Comparison of ENCODE assay signal across 1 cellular context in the genomic region with DNA sequence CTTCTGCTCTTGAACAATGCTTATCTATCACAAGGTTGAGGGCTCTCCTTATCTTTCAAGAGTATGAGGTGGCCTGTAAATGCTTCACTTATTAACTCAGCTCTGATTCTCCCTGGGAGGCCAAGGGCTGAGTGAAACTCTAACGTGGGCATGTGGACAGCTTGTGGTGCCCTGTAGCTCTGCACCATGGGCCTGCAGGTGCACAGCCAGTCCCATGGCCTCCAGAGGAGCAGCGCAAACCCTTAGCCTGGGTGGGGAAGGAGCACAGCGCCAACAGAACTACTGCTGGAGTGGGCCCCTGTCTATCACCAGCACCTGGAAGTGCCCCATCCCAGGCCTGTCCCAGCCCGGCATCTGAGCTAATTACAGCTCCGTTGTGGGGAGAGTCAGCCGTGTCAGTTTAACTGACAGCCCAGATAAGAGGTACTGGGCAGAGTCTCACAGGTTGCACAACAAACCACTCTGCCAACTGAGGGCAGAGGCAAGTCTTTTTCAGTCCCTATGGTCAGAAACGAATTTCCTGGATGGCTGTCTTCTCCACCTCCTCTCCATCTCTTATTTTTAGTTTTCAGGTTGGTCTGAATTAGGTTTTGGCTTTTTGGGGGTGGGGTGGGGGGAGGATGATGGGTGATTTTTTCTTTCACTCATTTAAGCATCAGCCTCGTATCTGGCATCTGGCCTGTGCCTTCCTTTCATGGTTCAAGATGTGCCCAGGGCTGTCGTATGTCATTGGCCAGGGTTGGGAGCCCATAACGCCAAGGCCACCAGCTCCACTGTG.
TF ChIP-seq lines count a peak whose summit lies in the region.

No MANE protein-coding gene starts in this region.

TF ChIP-seq in GM12878, 131 proteins besides CTCF, POLR2A, EP300 and RAD21 (continued from another document):
- TF ChIP-seq, protein P1, sequence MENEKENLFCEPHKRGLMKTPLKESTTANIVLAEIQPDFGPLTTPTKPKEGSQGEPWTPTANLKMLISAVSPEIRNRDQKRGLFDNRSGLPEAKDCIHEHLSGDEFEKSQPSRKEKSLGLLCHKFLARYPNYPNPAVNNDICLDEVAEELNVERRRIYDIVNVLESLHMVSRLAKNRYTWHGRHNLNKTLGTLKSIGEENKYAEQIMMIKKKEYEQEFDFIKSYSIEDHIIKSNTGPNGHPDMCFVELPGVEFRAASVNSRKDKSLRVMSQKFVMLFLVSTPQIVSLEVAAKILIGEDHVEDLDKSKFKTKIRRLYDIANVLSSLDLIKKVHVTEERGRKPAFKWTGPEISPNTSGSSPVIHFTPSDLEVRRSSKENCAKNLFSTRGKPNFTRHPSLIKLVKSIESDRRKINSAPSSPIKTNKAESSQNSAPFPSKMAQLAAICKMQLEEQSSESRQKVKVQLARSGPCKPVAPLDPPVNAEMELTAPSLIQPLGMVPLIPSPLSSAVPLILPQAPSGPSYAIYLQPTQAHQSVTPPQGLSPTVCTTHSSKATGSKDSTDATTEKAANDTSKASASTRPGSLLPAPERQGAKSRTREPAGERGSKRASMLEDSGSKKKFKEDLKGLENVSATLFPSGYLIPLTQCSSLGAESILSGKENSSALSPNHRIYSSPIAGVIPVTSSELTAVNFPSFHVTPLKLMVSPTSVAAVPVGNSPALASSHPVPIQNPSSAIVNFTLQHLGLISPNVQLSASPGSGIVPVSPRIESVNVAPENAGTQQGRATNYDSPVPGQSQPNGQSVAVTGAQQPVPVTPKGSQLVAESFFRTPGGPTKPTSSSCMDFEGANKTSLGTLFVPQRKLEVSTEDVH (IDR thresholded peaks at IDR 0.05; ENCODE audit: low read depth, partially characterized antibody), result no peak
- TF ChIP-seq BCL11A (IDR thresholded peaks at IDR 0.05; ENCODE audit: low read depth, low read length) (no peak), MTA2 (IDR thresholded peaks at IDR 0.05; ENCODE audit: low read depth) (0 out of 2 replicates have a peak, but pooled peaks have one; percentile 20), GATAD2B (conservative IDR thresholded peaks at IDR 0.05; ENCODE audit: low read depth) (0 out of 2 replicates have a peak, but pooled peaks have one; percentile 13), TAF1 (IDR thresholded peaks at IDR 0.05; ENCODE audit: borderline replicate concordance, low read depth, low read length) (no peak), BHLHE40 (IDR thresholded peaks at IDR 0.05; ENCODE audit: borderline replicate concordance in 1 of 2, low read depth in 2 of 2, low read length in 1 of 2) (peak in 1 of 2 experiments; percentile 32; a peak in 1 of 4 replicates), NR2C2 (IDR thresholded peaks at IDR 0.05; ENCODE audit: borderline replicate concordance, control insufficient read depth, insufficient read length, low read depth) (no peak), DPF2 (IDR thresholded peaks at IDR 0.05) (0 out of 2 replicates have a peak, but pooled peaks have one; percentile 26), ATF7 (IDR thresholded peaks at IDR 0.05; ENCODE audit: low read depth) (no peak), HDAC6 (IDR thresholded peaks at IDR 0.05; ENCODE audit: unreplicated experiment) (no peak), WRNIP1 (IDR thresholded peaks at IDR 0.05; ENCODE audit: borderline replicate concordance, low read depth, low read length) (no peak), IKZF1 (conservative IDR thresholded peaks at IDR 0.05) (0 out of 2 replicates have a peak, but pooled peaks have one; percentile 32), EED (IDR thresholded peaks at IDR 0.05; ENCODE audit: low read depth) (no peak), ZNF622 (IDR thresholded peaks at IDR 0.05) (no peak)
- TF ChIP-seq, protein P2, sequence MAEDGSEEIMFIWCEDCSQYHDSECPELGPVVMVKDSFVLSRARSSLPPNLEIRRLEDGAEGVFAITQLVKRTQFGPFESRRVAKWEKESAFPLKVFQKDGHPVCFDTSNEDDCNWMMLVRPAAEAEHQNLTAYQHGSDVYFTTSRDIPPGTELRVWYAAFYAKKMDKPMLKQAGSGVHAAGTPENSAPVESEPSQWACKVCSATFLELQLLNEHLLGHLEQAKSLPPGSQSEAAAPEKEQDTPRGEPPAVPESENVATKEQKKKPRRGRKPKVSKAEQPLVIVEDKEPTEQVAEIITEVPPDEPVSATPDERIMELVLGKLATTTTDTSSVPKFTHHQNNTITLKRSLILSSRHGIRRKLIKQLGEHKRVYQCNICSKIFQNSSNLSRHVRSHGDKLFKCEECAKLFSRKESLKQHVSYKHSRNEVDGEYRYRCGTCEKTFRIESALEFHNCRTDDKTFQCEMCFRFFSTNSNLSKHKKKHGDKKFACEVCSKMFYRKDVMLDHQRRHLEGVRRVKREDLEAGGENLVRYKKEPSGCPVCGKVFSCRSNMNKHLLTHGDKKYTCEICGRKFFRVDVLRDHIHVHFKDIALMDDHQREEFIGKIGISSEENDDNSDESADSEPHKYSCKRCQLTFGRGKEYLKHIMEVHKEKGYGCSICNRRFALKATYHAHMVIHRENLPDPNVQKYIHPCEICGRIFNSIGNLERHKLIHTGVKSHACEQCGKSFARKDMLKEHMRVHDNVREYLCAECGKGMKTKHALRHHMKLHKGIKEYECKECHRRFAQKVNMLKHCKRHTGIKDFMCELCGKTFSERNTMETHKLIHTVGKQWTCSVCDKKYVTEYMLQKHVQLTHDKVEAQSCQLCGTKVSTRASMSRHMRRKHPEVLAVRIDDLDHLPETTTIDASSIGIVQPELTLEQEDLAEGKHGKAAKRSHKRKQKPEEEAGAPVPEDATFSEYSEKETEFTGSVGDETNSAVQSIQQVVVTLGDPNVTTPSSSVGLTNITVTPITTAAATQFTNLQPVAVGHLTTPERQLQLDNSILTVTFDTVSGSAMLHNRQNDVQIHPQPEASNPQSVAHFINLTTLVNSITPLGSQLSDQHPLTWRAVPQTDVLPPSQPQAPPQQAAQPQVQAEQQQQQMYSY (CRISPR knock-in tag; IDR thresholded peaks at IDR 0.05), result no peak
- TF ChIP-seq, protein P3, sequence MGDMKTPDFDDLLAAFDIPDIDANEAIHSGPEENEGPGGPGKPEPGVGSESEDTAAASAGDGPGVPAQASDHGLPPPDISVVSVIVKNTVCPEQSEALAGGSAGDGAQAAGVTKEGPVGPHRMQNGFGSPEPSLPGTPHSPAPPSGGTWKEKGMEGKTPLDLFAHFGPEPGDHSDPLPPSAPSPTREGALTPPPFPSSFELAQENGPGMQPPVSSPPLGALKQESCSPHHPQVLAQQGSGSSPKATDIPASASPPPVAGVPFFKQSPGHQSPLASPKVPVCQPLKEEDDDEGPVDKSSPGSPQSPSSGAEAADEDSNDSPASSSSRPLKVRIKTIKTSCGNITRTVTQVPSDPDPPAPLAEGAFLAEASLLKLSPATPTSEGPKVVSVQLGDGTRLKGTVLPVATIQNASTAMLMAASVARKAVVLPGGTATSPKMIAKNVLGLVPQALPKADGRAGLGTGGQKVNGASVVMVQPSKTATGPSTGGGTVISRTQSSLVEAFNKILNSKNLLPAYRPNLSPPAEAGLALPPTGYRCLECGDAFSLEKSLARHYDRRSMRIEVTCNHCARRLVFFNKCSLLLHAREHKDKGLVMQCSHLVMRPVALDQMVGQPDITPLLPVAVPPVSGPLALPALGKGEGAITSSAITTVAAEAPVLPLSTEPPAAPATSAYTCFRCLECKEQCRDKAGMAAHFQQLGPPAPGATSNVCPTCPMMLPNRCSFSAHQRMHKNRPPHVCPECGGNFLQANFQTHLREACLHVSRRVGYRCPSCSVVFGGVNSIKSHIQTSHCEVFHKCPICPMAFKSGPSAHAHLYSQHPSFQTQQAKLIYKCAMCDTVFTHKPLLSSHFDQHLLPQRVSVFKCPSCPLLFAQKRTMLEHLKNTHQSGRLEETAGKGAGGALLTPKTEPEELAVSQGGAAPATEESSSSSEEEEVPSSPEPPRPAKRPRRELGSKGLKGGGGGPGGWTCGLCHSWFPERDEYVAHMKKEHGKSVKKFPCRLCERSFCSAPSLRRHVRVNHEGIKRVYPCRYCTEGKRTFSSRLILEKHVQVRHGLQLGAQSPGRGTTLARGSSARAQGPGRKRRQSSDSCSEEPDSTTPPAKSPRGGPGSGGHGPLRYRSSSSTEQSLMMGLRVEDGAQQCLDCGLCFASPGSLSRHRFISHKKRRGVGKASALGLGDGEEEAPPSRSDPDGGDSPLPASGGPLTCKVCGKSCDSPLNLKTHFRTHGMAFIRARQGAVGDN (IDR thresholded peaks at IDR 0.05), result peak; percentile 56; the same call in 1 of the 2 replicates
- TF ChIP-seq, protein P4, sequence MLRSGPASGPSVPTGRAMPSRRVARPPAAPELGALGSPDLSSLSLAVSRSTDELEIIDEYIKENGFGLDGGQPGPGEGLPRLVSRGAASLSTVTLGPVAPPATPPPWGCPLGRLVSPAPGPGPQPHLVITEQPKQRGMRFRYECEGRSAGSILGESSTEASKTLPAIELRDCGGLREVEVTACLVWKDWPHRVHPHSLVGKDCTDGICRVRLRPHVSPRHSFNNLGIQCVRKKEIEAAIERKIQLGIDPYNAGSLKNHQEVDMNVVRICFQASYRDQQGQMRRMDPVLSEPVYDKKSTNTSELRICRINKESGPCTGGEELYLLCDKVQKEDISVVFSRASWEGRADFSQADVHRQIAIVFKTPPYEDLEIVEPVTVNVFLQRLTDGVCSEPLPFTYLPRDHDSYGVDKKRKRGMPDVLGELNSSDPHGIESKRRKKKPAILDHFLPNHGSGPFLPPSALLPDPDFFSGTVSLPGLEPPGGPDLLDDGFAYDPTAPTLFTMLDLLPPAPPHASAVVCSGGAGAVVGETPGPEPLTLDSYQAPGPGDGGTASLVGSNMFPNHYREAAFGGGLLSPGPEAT (IDR thresholded peaks at IDR 0.05; ENCODE audit: low read depth), result 0 out of 2 replicates have a peak, but pooled peaks have one; percentile 36
- TF ChIP-seq, protein P5, sequence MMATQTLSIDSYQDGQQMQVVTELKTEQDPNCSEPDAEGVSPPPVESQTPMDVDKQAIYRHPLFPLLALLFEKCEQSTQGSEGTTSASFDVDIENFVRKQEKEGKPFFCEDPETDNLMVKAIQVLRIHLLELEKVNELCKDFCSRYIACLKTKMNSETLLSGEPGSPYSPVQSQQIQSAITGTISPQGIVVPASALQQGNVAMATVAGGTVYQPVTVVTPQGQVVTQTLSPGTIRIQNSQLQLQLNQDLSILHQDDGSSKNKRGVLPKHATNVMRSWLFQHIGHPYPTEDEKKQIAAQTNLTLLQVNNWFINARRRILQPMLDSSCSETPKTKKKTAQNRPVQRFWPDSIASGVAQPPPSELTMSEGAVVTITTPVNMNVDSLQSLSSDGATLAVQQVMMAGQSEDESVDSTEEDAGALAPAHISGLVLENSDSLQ (IDR thresholded peaks at IDR 0.05), result peak; percentile 67
- TF ChIP-seq, protein P6, sequence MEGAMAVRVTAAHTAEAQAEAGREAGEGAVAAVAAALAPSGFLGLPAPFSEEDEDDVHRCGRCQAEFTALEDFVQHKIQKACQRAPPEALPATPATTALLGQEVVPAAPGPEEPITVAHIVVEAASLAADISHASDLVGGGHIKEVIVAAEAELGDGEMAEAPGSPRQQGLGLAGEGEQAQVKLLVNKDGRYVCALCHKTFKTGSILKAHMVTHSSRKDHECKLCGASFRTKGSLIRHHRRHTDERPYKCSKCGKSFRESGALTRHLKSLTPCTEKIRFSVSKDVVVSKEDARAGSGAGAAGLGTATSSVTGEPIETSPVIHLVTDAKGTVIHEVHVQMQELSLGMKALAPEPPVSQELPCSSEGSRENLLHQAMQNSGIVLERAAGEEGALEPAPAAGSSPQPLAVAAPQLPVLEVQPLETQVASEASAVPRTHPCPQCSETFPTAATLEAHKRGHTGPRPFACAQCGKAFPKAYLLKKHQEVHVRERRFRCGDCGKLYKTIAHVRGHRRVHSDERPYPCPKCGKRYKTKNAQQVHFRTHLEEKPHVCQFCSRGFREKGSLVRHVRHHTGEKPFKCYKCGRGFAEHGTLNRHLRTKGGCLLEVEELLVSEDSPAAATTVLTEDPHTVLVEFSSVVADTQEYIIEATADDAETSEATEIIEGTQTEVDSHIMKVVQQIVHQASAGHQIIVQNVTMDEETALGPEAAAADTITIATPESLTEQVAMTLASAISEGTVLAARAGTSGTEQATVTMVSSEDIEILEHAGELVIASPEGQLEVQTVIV (IDR thresholded peaks at IDR 0.05; ENCODE audit: borderline replicate concordance, partially characterized antibody), result no peak
